15 cellular contexts compared by ENCODE assay signal in the genomic region with DNA sequence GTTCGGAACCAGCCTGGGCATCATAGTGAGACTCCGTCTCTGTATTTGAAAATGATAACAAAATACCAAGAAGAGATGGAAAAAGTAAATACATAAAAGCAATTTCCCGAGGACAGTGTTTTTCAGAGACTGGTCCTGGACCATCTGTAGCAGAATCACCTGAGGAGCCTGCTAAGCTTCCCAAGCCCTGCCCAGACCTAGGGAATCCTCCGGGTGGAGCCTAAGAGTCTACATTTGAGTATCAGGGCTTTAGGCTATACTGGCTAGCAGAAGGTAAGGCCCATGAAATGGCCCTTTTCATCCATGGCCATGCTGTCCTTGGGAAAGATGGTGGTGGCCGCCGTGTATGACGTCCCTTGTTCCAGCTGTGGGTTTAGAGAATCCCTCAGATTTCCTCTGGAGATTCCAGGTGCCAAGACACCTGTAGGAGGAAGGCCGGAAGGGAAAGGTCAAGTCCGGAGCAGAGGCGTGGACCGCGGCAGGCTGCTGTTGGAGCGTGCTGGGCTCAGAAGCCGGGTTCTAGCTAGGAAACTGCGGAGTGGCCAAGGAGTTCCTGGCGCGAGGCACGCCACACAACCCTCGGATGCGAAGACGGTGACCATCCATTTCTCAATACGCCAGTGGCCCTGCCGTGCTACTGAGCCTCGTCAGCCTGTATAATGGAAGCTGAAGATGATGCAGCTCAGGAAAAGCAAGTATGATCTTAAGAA. TPM values are rescaled to one million over a fixed set of nuclear protein-coding genes. Genes with fewer than 3 reads are reported as not detected.
DNase-seq lines count a peak whose midpoint lies in the region; ATAC-seq and TF ChIP-seq lines count a peak whose summit lies in the region.
"Had no signal": no experiment of that assay in that cellular context is flagged by ENCODE, and none has a peak within 500 bp of the region (broad histone marks: within the 10 kb centered on the region; RNA-seq: fewer than 3 reads in every experiment).

No MANE protein-coding gene starts in this region.

- intact Hi-C loops in natural killer cell (cut with micrococcal nuclease) (loop anchor here (2.0 kb wide), 1 partner anchor 96 kb away; a partner anchor contains a TSS), adrenal gland (cut with DNase I) (no loop called here)

- peak overlapping the region; percentile 47 for H3K4me3 Mint-ChIP-seq in T-helper 1 cell treated with Interleukin-12 subunit alpha and Interleukin-12 subunit beta and Interleukin-4 antibody, amounts not matched to agents 30 μg/mL and 1 μg/mL, for 36 hours
- H3K4me3 Mint-ChIP-seq in GM23338 (peak overlapping the region; percentile 98), brain (peak overlapping the region; percentile 67 to 76 (median 72)), natural killer cell (peak overlapping the region; percentile 72)

- H3K9me2 ChIP-seq in GM23338 (ENCODE audit: insufficient read depth): no peaks in the 10 kb centered on the region

- H3K4me1 ChIP-seq in GM23338 (ENCODE audit: insufficient read depth): peaks cover 8% of the 10 kb centered on the region; the same call in 1 of the 2 replicates
- H3K4me1 ChIP-seq in adrenal gland (replicated peaks in 1 of 2): peaks cover 16 to 28% of the 10 kb centered on the region in 2 donors

- no peak for DNase-seq in T-helper 1 cell
- peak; percentile 39 for DNase-seq in GM23338 (ENCODE audit: low spot score)
- DNase-seq in natural killer cell: no peak
- no peak for DNase-seq in NCI-H2029 treated with DMSO at 0.1 percent for 48 hours (lab: John Stamatoyannopoulos, UW)
- DNase-seq in adrenal gland: no peak
- DNase-seq: ACHN, DMS153, PC-9, T1000 had no signal

- no peaks in the 10 kb centered on the region for H3K27me3 ChIP-seq in GM23338 (ENCODE audit: insufficient read depth)
- H3K27me3 ChIP-seq in adrenal gland: no peaks in the 10 kb centered on the region
- H3K27me3 ChIP-seq: hepatocyte, ovary, upper lobe of left lung had no signal

- TF ChIP-seq POLR2A in adrenal gland (IDR thresholded peaks at IDR 0.05): no peak

- 93 to 98% (median 96%) methylated on average over 24 of the region's 24 CpGs for WGBS in adrenal gland, 4 donors

- no peaks in the 10 kb centered on the region for H3F3A ChIP-seq in GM23338 (replicated peaks; ENCODE audit: low read depth)

- H3K4me1 Mint-ChIP-seq in T-helper 1 cell treated with Interleukin-12 subunit alpha and Interleukin-12 subunit beta and Interleukin-4 antibody, amounts not matched to agents 30 μg/mL and 1 μg/mL, for 36 hours (ENCODE audit: low read depth): peaks cover 23% of the 10 kb centered on the region
- H3K4me1 Mint-ChIP-seq in GM23338: peaks cover 5% of the 10 kb centered on the region
- peaks cover 33% of the 10 kb centered on the region for H3K4me1 Mint-ChIP-seq in brain
- H3K4me1 Mint-ChIP-seq in natural killer cell: peaks cover 19 to 27% of the 10 kb centered on the region in 2 donors

- H3K27me3 Mint-ChIP-seq in T-helper 1 cell treated with Interleukin-12 subunit alpha and Interleukin-12 subunit beta and Interleukin-4 antibody, amounts not matched to agents 30 μg/mL and 1 μg/mL, for 36 hours (ENCODE audit: low read depth): no peaks in the 10 kb centered on the region
- H3K27me3 Mint-ChIP-seq in GM23338 (ENCODE audit: insufficient read depth, low read depth, poor library complexity): peaks cover 7% of the 10 kb centered on the region
- peaks cover 4% of the 10 kb centered on the region for H3K27me3 Mint-ChIP-seq in brain
- H3K27me3 Mint-ChIP-seq in natural killer cell (ENCODE audit: low read depth in 2 of 2): peaks cover 0 to 3% of the 10 kb centered on the region in 2 donors

- TF ChIP-seq CTCF in GM23338 (conservative IDR thresholded peaks at IDR 0.05; ENCODE audit: low read depth in 2 of 2) (peak in 1 of 2 experiments; percentile 33; a peak in 2 of 4 replicates), brain (conservative IDR thresholded peaks at IDR 0.05) (no peak), natural killer cell (IDR thresholded peaks at IDR 0.05) (no peak), adrenal gland (IDR thresholded peaks at IDR 0.05) (no peak)

- no peak overlapping the region for H2AFZ ChIP-seq in GM23338

- H3K4me3 ChIP-seq in GM23338 (no peak overlapping the region), adrenal gland (no peak overlapping the region)

- peaks cover 10% of the 10 kb centered on the region for H3K36me3 Mint-ChIP-seq in T-helper 1 cell treated with Interleukin-12 subunit alpha and Interleukin-12 subunit beta and Interleukin-4 antibody, amounts not matched to agents 30 μg/mL and 1 μg/mL, for 36 hours (ENCODE audit: low read depth)
- H3K36me3 Mint-ChIP-seq in GM23338 (ENCODE audit: low read depth) (no peaks in the 10 kb centered on the region; the same call in 2 of the 3 replicates), brain (peaks cover 12% of the 10 kb centered on the region), natural killer cell (no peaks in the 10 kb centered on the region)

- no peaks in the 10 kb centered on the region for H3K9me3 ChIP-seq in adrenal gland (replicated peaks in 1 of 3)
- H3K9me3 ChIP-seq: ovary, upper lobe of left lung had no signal

- no peaks in the 10 kb centered on the region for H4K20me1 ChIP-seq in GM23338 (replicated peaks; ENCODE audit: insufficient read depth)

- no peak overlapping the region for H3K27ac ChIP-seq in GM23338 (ENCODE audit: low read depth)
- no peak overlapping the region for H3K27ac ChIP-seq in adrenal gland
- H3K27ac ChIP-seq: ovary had no signal

- H3K27ac Mint-ChIP-seq in T-helper 1 cell treated with Interleukin-12 subunit alpha and Interleukin-12 subunit beta and Interleukin-4 antibody, amounts not matched to agents 30 μg/mL and 1 μg/mL, for 36 hours: peak overlapping the region; percentile 18
- no peak overlapping the region for H3K27ac Mint-ChIP-seq in GM23338
- peak overlapping the region in 3 of 5 experiments; percentile 23 to 69 (median 34) for H3K27ac Mint-ChIP-seq in brain
- H3K27ac Mint-ChIP-seq in natural killer cell: peak overlapping the region in 1 of 2 donors; percentile 59

- H3K9me3 Mint-ChIP-seq in T-helper 1 cell treated with Interleukin-12 subunit alpha and Interleukin-12 subunit beta and Interleukin-4 antibody, amounts not matched to agents 30 μg/mL and 1 μg/mL, for 36 hours: no peaks in the 10 kb centered on the region
- H3K9me3 Mint-ChIP-seq in GM23338 (no peaks in the 10 kb centered on the region), brain (peaks cover 0 to 5% (median 0%) of the 10 kb centered on the region in 5 experiments), natural killer cell (no peaks in the 10 kb centered on the region)

- ATAC-seq in GM23338: peak; percentile 61
- no peak for ATAC-seq in natural killer cell
- no peak for ATAC-seq in GM19395 (IDR thresholded peaks at IDR 0.05; ENCODE audit: unreplicated experiment)

- peaks cover 10% of the 10 kb centered on the region; the same call in 1 of the 2 replicates for H3K79me2 ChIP-seq in GM23338 (replicated peaks; ENCODE audit: insufficient read depth)

- H3K36me3 ChIP-seq in GM23338 (ENCODE audit: insufficient read depth): no peaks in the 10 kb centered on the region
- no peaks in the 10 kb centered on the region for H3K36me3 ChIP-seq in adrenal gland (replicated peaks in 1 of 2)
- H3K36me3 ChIP-seq: ovary had no signal

- no peak overlapping the region for H3K4me2 ChIP-seq in GM23338

RNA-seq across cellular contexts. Expression of a gene that starts 50.9 kb away (rescaled TPM):
- total RNA-seq in GM23338 (2014; rRNA removed; shearing (Covaris generic)): 10.5 and 11.3 TPM in 2 replicates
- polyA plus RNA-seq in GM23338 (2016; fragmentation: Nextera tagmentation; extraction: Ambion mirVana): 9.4 and 10.0 TPM in 2 replicates
- 20.1 TPM for polyA plus RNA-seq in brain (ENCODE audit: insufficient read depth, low read depth, low replicate concordance)
- 1 to 10 TPM; 2.1 to 3.0 (median 2.8) TPM for total RNA-seq in natural killer cell
- 1 to 10 TPM; 3.1 to 9.5 (median 6.7) TPM for total RNA-seq in adrenal gland
- polyA plus RNA-seq in adrenal gland: 10 to 100 TPM in 2 of 3 donors, 1 to 10 TPM in 1; 1.3 to 20.4 (median 15.6) TPM

Comparison
In these comparisons a context has a peak if more than half of its experiments do, and no peak if none do; other contexts are left out.
1. H3K4me3 Mint-ChIP-seq: peak in every context shown above with its lines; median percentile 98 in GM23338; 72 in brain; 72 in natural killer cell; 47 in T-helper 1 cell treated with Interleukin-12 subunit alpha and Interleukin-12 subunit beta and Interleukin-4 antibody, amounts not matched to agents 30 μg/mL and 1 μg/mL, for 36 hours.